Comparison of ENCODE assay signal across 1 cellular context in genomic region chr6:124999105-124999764, GRCh38.
TF ChIP-seq lines count a peak whose summit lies in the region.

No MANE protein-coding gene starts in this region.

TF ChIP-seq in A549, 52 proteins besides CTCF, POLR2A, EP300 and RAD21 (continued from another document):
- TF ChIP-seq CEBPB (IDR thresholded peaks at IDR 0.05) = no peak
- no peak for TF ChIP-seq HOXB5 (CRISPR knock-in tag; IDR thresholded peaks at IDR 0.05)
- TF ChIP-seq PBX3 (IDR thresholded peaks at IDR 0.05) = no peak
- no peak for TF ChIP-seq MYC (IDR thresholded peaks at IDR 0.05; ENCODE audit: borderline replicate concordance, low read length)
